1 cellular context compared by ENCODE assay signal in genomic region chr1:162091681-162092524, GRCh38.
TF ChIP-seq lines count a peak whose summit lies in the region.

No MANE protein-coding gene starts in this region.

TF ChIP-seq in HepG2, 621 proteins besides CTCF, POLR2A, EP300 and RAD21 (continued from another document and continues in another):
- peak; percentile 68; the same call in 1 of the 2 replicates for TF ChIP-seq ZNF691 (CRISPR knock-in tag; IDR thresholded peaks at IDR 0.05; ENCODE audit: borderline replicate concordance, low read depth)
- TF ChIP-seq CEBPG (CRISPR knock-in tag; IDR thresholded peaks at IDR 0.05), result peak; percentile 89
- TF ChIP-seq MBD4 (IDR thresholded peaks at IDR 0.05; ENCODE audit: borderline replicate concordance, low read length), result no peak
- peak; percentile 83 for TF ChIP-seq FOXO1 (CRISPR knock-in tag; IDR thresholded peaks at IDR 0.05)
- TF ChIP-seq NCOR1 (IDR thresholded peaks at IDR 0.05; ENCODE audit: borderline replicate concordance, low read length), result peak; percentile 91
- no peak for TF ChIP-seq ZNF530 (CRISPR knock-in tag; IDR thresholded peaks at IDR 0.05; ENCODE audit: low read depth)
- no peak for TF ChIP-seq PHF8 (CRISPR knock-in tag; IDR thresholded peaks at IDR 0.05)
- no peak for TF ChIP-seq SMARCC2 (IDR thresholded peaks at IDR 0.05)
- no peak for TF ChIP-seq POLR2AphosphoS5 (IDR thresholded peaks at IDR 0.05; ENCODE audit: low read depth, low read length)
- peak; percentile 67; the same call in 1 of the 2 replicates for TF ChIP-seq ZKSCAN8 (CRISPR knock-in tag; IDR thresholded peaks at IDR 0.05; ENCODE audit: borderline replicate concordance)
- TF ChIP-seq GFI1 (CRISPR knock-in tag; IDR thresholded peaks at IDR 0.05; ENCODE audit: borderline replicate concordance), result peak; percentile 91
- peak; percentile 37; the same call in 1 of the 2 replicates for TF ChIP-seq ETV5 (CRISPR knock-in tag; IDR thresholded peaks at IDR 0.05; ENCODE audit: borderline replicate concordance)
- TF ChIP-seq KDM6A (CRISPR knock-in tag; IDR thresholded peaks at IDR 0.05; ENCODE audit: low read depth), result peak; percentile 73
- no peak for TF ChIP-seq ZNF18 (CRISPR knock-in tag; IDR thresholded peaks at IDR 0.05; ENCODE audit: insufficient replicate concordance)
- no peak for TF ChIP-seq TEF (CRISPR knock-in tag; IDR thresholded peaks at IDR 0.05)
- TF ChIP-seq TEAD3 (CRISPR knock-in tag; optimal IDR thresholded peaks at IDR 0.05; ENCODE audit: borderline replicate concordance), result peak; percentile 95
- no peak for TF ChIP-seq SMARCE1 (IDR thresholded peaks at IDR 0.05; ENCODE audit: borderline replicate concordance)
- peak; percentile 89 for TF ChIP-seq FOXP4 (CRISPR knock-in tag; IDR thresholded peaks at IDR 0.05)
- TF ChIP-seq ZNF382 (CRISPR knock-in tag; IDR thresholded peaks at IDR 0.05; ENCODE audit: borderline replicate concordance), result no peak
- TF ChIP-seq DNMT1 (CRISPR knock-in tag; IDR thresholded peaks at IDR 0.05), result no peak
- TF ChIP-seq ZBTB43 (CRISPR knock-in tag; conservative IDR thresholded peaks at IDR 0.05), result peak; percentile 60; the same call in 1 of the 2 replicates
- TF ChIP-seq HIC2 (CRISPR knock-in tag; IDR thresholded peaks at IDR 0.05; ENCODE audit: low read depth), result peak; percentile 76; the same call in 1 of the 2 replicates
- TF ChIP-seq NR2F1 (CRISPR knock-in tag; IDR thresholded peaks at IDR 0.05), result peak in 1 of 2 experiments; percentile 75; a peak in 2 of 4 replicates
- peak; percentile 87 for TF ChIP-seq ZNF609 (CRISPR knock-in tag; IDR thresholded peaks at IDR 0.05; ENCODE audit: borderline replicate concordance)
- peak; percentile 92 for TF ChIP-seq DPF2 (CRISPR knock-in tag; IDR thresholded peaks at IDR 0.05; ENCODE audit: borderline replicate concordance, low read depth)
- peak; percentile 70; the same call in 1 of the 2 replicates for TF ChIP-seq HOXA5 (CRISPR knock-in tag; IDR thresholded peaks at IDR 0.05)
- peak; percentile 11; the same call in 1 of the 2 replicates for TF ChIP-seq ZNF12 (CRISPR knock-in tag; IDR thresholded peaks at IDR 0.05)
- no peak for TF ChIP-seq ZNF280B (CRISPR knock-in tag; IDR thresholded peaks at IDR 0.05; ENCODE audit: borderline replicate concordance)
- no peak for TF ChIP-seq JUND (CRISPR knock-in tag; IDR thresholded peaks at IDR 0.05)
- TF ChIP-seq SPEN (CRISPR knock-in tag; IDR thresholded peaks at IDR 0.05; ENCODE audit: low read depth), result peak; percentile 34; the same call in 1 of the 2 replicates
- TF ChIP-seq HNF4A (CRISPR knock-in tag; IDR thresholded peaks at IDR 0.05), result peak; percentile 92
- peak; percentile 89; the same call in 1 of the 2 replicates for TF ChIP-seq FOXJ3 (CRISPR knock-in tag; IDR thresholded peaks at IDR 0.05; ENCODE audit: borderline replicate concordance)
- TF ChIP-seq PRDM15 (CRISPR knock-in tag; IDR thresholded peaks at IDR 0.05), result peak; percentile 73; the same call in 1 of the 2 replicates
